9 cellular contexts compared by ENCODE assay signal in the genomic region with DNA sequence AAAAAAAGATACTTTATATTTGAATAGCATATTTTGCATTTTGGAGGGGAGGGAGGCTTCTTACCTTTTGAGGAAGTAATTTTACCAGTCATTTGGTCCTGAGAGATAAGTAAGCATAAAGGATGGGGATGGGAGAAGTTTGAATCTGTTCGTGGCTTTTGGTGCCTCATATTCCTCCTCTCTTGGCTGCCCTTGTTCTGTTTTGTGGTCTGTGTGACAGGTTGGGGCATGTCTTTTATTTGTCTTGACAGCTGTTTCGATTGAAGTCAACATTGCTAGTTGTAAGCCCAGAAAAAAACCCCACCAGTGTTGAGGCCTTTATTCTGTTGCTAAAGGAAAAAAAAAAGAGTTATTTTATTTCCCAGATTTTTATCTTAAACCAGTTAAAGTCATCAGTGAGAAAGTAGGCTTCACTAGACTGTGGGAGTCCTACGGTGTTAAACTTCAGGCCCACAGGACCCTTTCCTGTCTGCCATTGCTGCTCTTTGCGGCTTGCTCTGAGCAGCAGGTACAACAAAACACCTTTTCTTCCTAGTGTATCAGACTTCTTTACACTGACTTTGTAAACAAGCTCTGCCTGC. TPM values are rescaled to one million over a fixed set of nuclear protein-coding genes. Genes with fewer than 3 reads are reported as not detected.
DNase-seq lines count a peak whose midpoint lies in the region; ATAC-seq and TF ChIP-seq lines count a peak whose summit lies in the region.
"Had no signal": no experiment of that assay in that cellular context is flagged by ENCODE, and none has a peak within 500 bp of the region (broad histone marks: within the 10 kb centered on the region; RNA-seq: fewer than 3 reads in every experiment).

No MANE protein-coding gene starts in this region.

- no peaks in the 10 kb centered on the region for H3K27me3 ChIP-seq in esophagus squamous epithelium

- H3K9me3 Mint-ChIP-seq in type B pancreatic cell = no peaks in the 10 kb centered on the region
- H3K9me3 Mint-ChIP-seq: neural crest cell had no signal

- peaks cover 0 to 64% (median 28%) of the 10 kb centered on the region in 3 donors for H3K4me1 ChIP-seq in esophagus squamous epithelium

- no peaks in the 10 kb centered on the region for H3K27me3 Mint-ChIP-seq in type B pancreatic cell

- H3K9me3 ChIP-seq in esophagus squamous epithelium = no peaks in the 10 kb centered on the region

- peak; percentile 38 for DNase-seq in stimulated activated CD4-positive, alpha-beta T cell treated with anti-CD3 and anti-CD28 coated beads, Interleukin-15, amount 100 ng/mL, for 24 hours
- DNase-seq in stimulated activated CD4-positive, alpha-beta T cell treated with anti-CD3 and anti-CD28 coated beads, Interleukin-2, amount 100 ng/mL, for 24 hours = no peak
- peak; percentile 37 for DNase-seq in T follicular helper cell (ENCODE audit: low read depth)
- no peak for DNase-seq in esophagus squamous epithelium (lab: John Stamatoyannopoulos, UW)
- DNase-seq in type B pancreatic cell (ENCODE audit: extremely low spot score, unreplicated experiment) = no peak
- no peak for DNase-seq in caudate nucleus (lab: John Stamatoyannopoulos, UW)
- no peak for DNase-seq in NCI-H524 treated with DMSO at 0.1 percent for 48 hours (lab: John Stamatoyannopoulos, UW)

- TF ChIP-seq POLR2A in esophagus squamous epithelium (IDR thresholded peaks at IDR 0.05) = no peak

- 27 to 36% methylated on average over 4 of the region's 4 CpGs for WGBS in esophagus squamous epithelium, 2 donors

- peaks cover 8% of the 10 kb centered on the region for H3K36me3 Mint-ChIP-seq in type B pancreatic cell

- TF ChIP-seq CTCF in esophagus squamous epithelium (IDR thresholded peaks at IDR 0.05) = no peak
- no peak for TF ChIP-seq CTCF in type B pancreatic cell (conservative IDR thresholded peaks at IDR 0.05)

- peak overlapping the region in 3 of 4 donors; percentile 1 to 68 (median 42) for H3K27ac ChIP-seq in esophagus squamous epithelium
- no peak overlapping the region for H3K27ac ChIP-seq in caudate nucleus (ENCODE audit: low read depth, low read length)

- intact Hi-C loops in esophagus squamous epithelium (cut with DNase I) = no loop called here

- H3K36me3 ChIP-seq in esophagus squamous epithelium = peaks cover 0 to 25% (median 0%) of the 10 kb centered on the region in 3 donors

- H3K4me1 Mint-ChIP-seq in type B pancreatic cell (ENCODE audit: unreplicated experiment) = peaks cover 8% of the 10 kb centered on the region

- peak overlapping the region; percentile 55 for H3K27ac Mint-ChIP-seq in type B pancreatic cell

- no peak overlapping the region for H3K4me3 ChIP-seq in esophagus squamous epithelium

- peak; percentile 83 for ATAC-seq in HG03460 (IDR thresholded peaks at IDR 0.05; ENCODE audit: unreplicated experiment)

- peak overlapping the region; percentile 11 for H3K4me3 Mint-ChIP-seq in type B pancreatic cell
- H3K4me3 Mint-ChIP-seq: neural crest cell had no signal

RNA-seq across cellular contexts. Expression of gene SLC7A6, which starts 11.4 kb away (rescaled TPM):
- total RNA-seq in esophagus squamous epithelium (10 to 100 TPM in 1 of 4 donors, 1 to 10 TPM in 3; 5.7 to 28.2 (median 7.9) TPM), type B pancreatic cell (ENCODE audit: low replicate concordance) (41.1 and 47.3 TPM in 2 replicates)

RNA-seq across cellular contexts. Expression of gene PLA2G15, which starts 30.5 kb away (rescaled TPM):
- total RNA-seq in esophagus squamous epithelium = 1 to 10 TPM; 3.3 to 9.8 (median 6.6) TPM
- total RNA-seq in type B pancreatic cell (ENCODE audit: low replicate concordance) = 20.1 and 22.1 TPM in 2 replicates

RNA-seq across cellular contexts. Expression of gene SLC7A6OS, which starts 35.0 kb away (rescaled TPM):
- total RNA-seq in esophagus squamous epithelium (10 to 100 TPM in 1 of 4 donors, 1 to 10 TPM in 3; 4.5 to 16.2 (median 6.7) TPM), type B pancreatic cell (ENCODE audit: low replicate concordance) (17.3 and 21.7 TPM in 2 replicates)

RNA-seq across cellular contexts. Expression of gene PRMT7, which starts 35.1 kb away (rescaled TPM):
- 10 to 100 TPM; 15.2 to 35.7 (median 21.2) TPM for total RNA-seq in esophagus squamous epithelium
- total RNA-seq in type B pancreatic cell (ENCODE audit: low replicate concordance) = 39.1 and 66.9 TPM in 2 replicates

RNA-seq across cellular contexts. Expression of gene ESRP2, which starts 39.8 kb away (rescaled TPM):
- total RNA-seq in esophagus squamous epithelium (100 to 1,000 TPM in 3 of 4 donors, 10 to 100 TPM in 1; 44.6 to 137 (median 118) TPM), type B pancreatic cell (ENCODE audit: low replicate concordance) (65.6 and 150 TPM in 2 replicates)

Comparison
In these comparisons a context has a peak if more than half of its experiments do, and no peak if none do; other contexts are left out.
1. DNase-seq: peak in stimulated activated CD4-positive, alpha-beta T cell treated with anti-CD3 and anti-CD28 coated beads, Interleukin-15, amount 100 ng/mL, for 24 hours (single experiment) and T follicular helper cell (single experiment); none in stimulated activated CD4-positive, alpha-beta T cell treated with anti-CD3 and anti-CD28 coated beads, Interleukin-2, amount 100 ng/mL, for 24 hours (0 of 2), esophagus squamous epithelium (single experiment), type B pancreatic cell (single experiment), caudate nucleus (0 of 61) and NCI-H524 treated with DMSO at 0.1 percent for 48 hours (single experiment).